Comparison of ENCODE assay signal across 16 cellular contexts in the genomic region with DNA sequence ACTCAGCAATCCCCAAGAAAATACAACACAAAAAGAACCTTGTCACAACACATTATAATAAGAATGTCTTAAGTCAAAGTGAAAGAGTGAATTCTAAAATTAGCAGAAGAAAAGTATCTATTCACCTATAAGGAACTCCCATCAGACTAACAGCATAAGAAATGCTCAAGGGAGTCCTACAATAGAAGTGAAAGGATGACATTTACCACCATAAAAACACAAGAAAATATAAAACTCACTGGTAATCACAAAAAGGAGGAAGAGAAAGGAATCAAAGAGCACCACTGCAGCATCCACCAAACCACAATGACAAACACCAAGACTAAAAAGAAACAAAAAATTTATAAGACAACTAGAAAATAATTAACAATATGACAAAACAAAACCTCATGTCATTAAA.
A peak's percentile ranks its signal among the peaks of the same experiment; 100 is the strongest.
DNase-seq lines count a peak whose midpoint lies in the region; ATAC-seq, FAIRE-seq and TF ChIP-seq lines count a peak whose summit lies in the region.
"Had no signal": no experiment of that assay in that cellular context is flagged by ENCODE, and none has a peak within 500 bp of the region (broad histone marks: within the 10 kb centered on the region; RNA-seq: fewer than 3 reads in every experiment).

No MANE protein-coding gene starts in this region.

- no peaks in the 10 kb centered on the region for H3K4me1 Mint-ChIP-seq in activated CD4-positive, alpha-beta T cell treated with anti-CD3 and anti-CD28 coated beads, Interleukin-2, amount 10 ng/mL, durations not matched to agents 24 days and 14 days
- H3K4me1 Mint-ChIP-seq in HFFc6 (ENCODE audit: low read depth) = no peaks in the 10 kb centered on the region
- H3K4me1 Mint-ChIP-seq: CD8-positive, alpha-beta memory T cell; naive thymus-derived CD4-positive, alpha-beta T cell had no signal

- H3K27me3 Mint-ChIP-seq in activated CD4-positive, alpha-beta T cell treated with anti-CD3 and anti-CD28 coated beads, Interleukin-2, amount 10 ng/mL, durations not matched to agents 24 days and 14 days = no peaks in the 10 kb centered on the region
- no peaks in the 10 kb centered on the region; the same call in 1 of the 2 replicates for H3K27me3 Mint-ChIP-seq in HFFc6 (ENCODE audit: insufficient read depth)
- H3K27me3 Mint-ChIP-seq: naive thymus-derived CD4-positive, alpha-beta T cell had no signal

- intact Hi-C loops in activated CD4-positive, alpha-beta T cell treated with anti-CD3 and anti-CD28 coated beads, Interleukin-2, amount 10 ng/mL, durations not matched to agents 24 days and 14 days (cut with micrococcal nuclease) = no loop called here

- no peak for TF ChIP-seq CTCF in HFFc6 (IDR thresholded peaks at IDR 0.05)

- no peak overlapping the region for H3K4me3 Mint-ChIP-seq in activated CD4-positive, alpha-beta T cell treated with anti-CD3 and anti-CD28 coated beads, Interleukin-2, amount 10 ng/mL, durations not matched to agents 24 days and 14 days
- H3K4me3 Mint-ChIP-seq in HFFc6 = no peak overlapping the region
- H3K4me3 Mint-ChIP-seq: CD8-positive, alpha-beta memory T cell; naive thymus-derived CD4-positive, alpha-beta T cell had no signal

- FAIRE-seq in GM19239 (lab: Jason Lieb, UNC) = peak; percentile 83

- H3K9me3 Mint-ChIP-seq in activated CD4-positive, alpha-beta T cell treated with anti-CD3 and anti-CD28 coated beads, Interleukin-2, amount 10 ng/mL, durations not matched to agents 24 days and 14 days = no peaks in the 10 kb centered on the region
- peaks cover 14% of the 10 kb centered on the region; the same call in 1 of the 2 replicates for H3K9me3 Mint-ChIP-seq in HFFc6

- DNase-seq in GM19239 (ENCODE audit: insufficient read length, low spot score) (no peak), H4 (ENCODE audit: low spot score) (no peak), HFFc6 (no peak)
- no peak for DNase-seq in NK-92 treated with Interleukin-12 subunit alpha and Interleukin-12 subunit beta, amount 100 ng/mL, for 24 hours (lab: John Stamatoyannopoulos, UW)
- DNase-seq in activated CD4-positive, alpha-beta T cell treated with anti-CD3 and anti-CD28 coated beads, Interleukin-2, amount 10 ng/mL, durations not matched to agents 24 days and 14 days = no peak
- DNase-seq: anterior cingulate cortex; CD8-positive, alpha-beta memory T cell; effector CD8-positive, alpha-beta T cell; H7; left cardiac atrium; naive thymus-derived CD4-positive, alpha-beta T cell; NCI-H187 treated with DMSO at 0.1 percent for 48 hours; SJCRH30; substantia nigra had no signal

- no peak overlapping the region for H3K27ac Mint-ChIP-seq in activated CD4-positive, alpha-beta T cell treated with anti-CD3 and anti-CD28 coated beads, Interleukin-2, amount 10 ng/mL, durations not matched to agents 24 days and 14 days
- H3K27ac Mint-ChIP-seq in HFFc6 = no peak overlapping the region
- H3K27ac Mint-ChIP-seq: CD8-positive, alpha-beta memory T cell; naive thymus-derived CD4-positive, alpha-beta T cell had no signal

- peak; percentile 39 for ATAC-seq in HG02642 (IDR thresholded peaks at IDR 0.05; ENCODE audit: poor library complexity, unreplicated experiment)
- ATAC-seq in HG03432 (IDR thresholded peaks at IDR 0.05; ENCODE audit: unreplicated experiment) = peak; percentile 59
- ATAC-seq: left cardiac atrium; naive thymus-derived CD4-positive, alpha-beta T cell had no signal

- no peaks in the 10 kb centered on the region for H3K36me3 Mint-ChIP-seq in activated CD4-positive, alpha-beta T cell treated with anti-CD3 and anti-CD28 coated beads, Interleukin-2, amount 10 ng/mL, durations not matched to agents 24 days and 14 days (ENCODE audit: low read depth)
- H3K36me3 Mint-ChIP-seq in HFFc6 (ENCODE audit: low read depth) = no peaks in the 10 kb centered on the region
- H3K36me3 Mint-ChIP-seq: CD8-positive, alpha-beta memory T cell; naive thymus-derived CD4-positive, alpha-beta T cell had no signal
